In the genomic region with DNA sequence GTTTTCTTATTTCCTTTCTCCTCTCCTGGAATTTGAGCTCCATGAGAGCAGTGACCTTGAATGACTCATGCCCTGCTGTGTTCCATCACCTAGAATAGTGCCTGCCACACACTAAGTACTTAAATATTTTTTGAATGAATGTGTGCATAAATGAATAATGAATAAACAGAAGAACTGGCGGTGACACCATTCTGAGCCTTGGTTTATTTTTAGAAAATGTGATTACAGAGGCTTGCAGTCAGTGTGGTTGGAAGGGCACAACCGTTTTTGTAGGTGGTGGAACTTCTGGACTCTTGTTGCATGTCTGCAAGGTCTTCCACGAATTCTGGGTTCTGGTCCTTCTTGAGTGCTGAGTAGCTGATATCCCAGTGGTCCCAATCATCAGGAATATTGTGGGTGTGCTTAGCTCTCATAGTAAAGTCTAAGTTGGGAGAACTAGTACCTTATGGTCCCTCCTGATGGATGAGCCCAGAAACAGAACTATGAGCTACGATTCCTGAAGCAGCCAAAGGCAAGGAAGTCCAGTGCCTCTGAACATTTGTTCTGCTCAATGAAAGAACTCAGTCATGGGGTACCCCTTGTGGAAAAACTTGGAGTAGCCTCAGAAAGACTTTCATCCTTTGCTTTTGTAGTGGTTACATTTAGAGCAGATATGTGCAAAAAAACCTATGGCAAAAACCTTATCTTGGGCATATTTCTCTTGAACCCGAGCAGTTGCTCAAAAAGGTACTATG, we compare ENCODE assay signal across 1 cellular context.
TF ChIP-seq lines count a peak whose summit lies in the region.

No MANE protein-coding gene starts in this region.

TF ChIP-seq in IMR-90, 13 proteins besides CTCF, POLR2A, EP300 and RAD21 (continued from another document):
- TF ChIP-seq SMC3 (IDR thresholded peaks at IDR 0.05; ENCODE audit: low read depth, low read length), result peak; percentile 22; the same call in 1 of the 2 replicates
- peak; percentile 65; the same call in 1 of the 2 replicates for TF ChIP-seq CEBPB (IDR thresholded peaks at IDR 0.05; ENCODE audit: low read depth, low read length)
